In the genomic region with DNA sequence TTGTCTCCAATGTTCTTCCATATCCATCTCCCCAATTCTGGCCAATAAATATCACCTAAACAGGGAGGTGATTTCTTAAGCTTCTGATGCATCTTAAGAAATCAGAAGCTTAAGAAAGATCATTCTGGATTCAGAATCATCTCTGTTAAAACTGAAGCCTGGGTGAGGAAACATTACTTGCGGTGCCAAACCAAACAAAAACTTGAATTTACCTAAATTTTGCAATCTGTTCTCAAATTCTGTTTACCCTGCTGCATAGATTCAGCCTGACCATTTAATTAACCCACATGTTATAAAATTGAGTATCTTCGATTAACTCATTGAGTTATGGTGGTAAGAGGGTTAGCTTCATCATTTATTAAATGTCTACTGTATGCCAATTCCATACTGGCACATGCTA, we compare ENCODE assay signal across 24 cellular contexts.
"Had no signal": no experiment of that assay in that cellular context is flagged by ENCODE, and none has a peak within 500 bp of the region (broad histone marks: within the 10 kb centered on the region; RNA-seq: fewer than 3 reads in every experiment).

No MANE protein-coding gene starts in this region.

- H3K4me3 ChIP-seq: ascending aorta, gastrocnemius medialis, testis had no signal

- H3K9me3 ChIP-seq: ascending aorta, gastrocnemius medialis, testis had no signal

- H3K27me3 ChIP-seq: ascending aorta, gastrocnemius medialis, testis had no signal

- ATAC-seq: activated CD4-positive, CD25-positive, alpha-beta regulatory T cell treated with anti-CD3 and anti-CD28 coated beads, Interleukin-2, amount 50 U/mL, for 24 hours; esophagus mucosa; gastrocnemius medialis; left ventricle myocardium superior; naive thymus-derived CD4-positive, alpha-beta T cell; right cardiac atrium had no signal

- H3K27ac ChIP-seq: ascending aorta, gastrocnemius medialis, testis, WERI-Rb-1 had no signal

- H3K36me3 ChIP-seq: ascending aorta, gastrocnemius medialis, WERI-Rb-1 had no signal

- DNase-seq: activated CD4-positive, alpha-beta T cell treated with anti-CD3 and anti-CD28 coated beads for 48 hours; activated CD4-positive, alpha-beta T cell treated with anti-CD3 and anti-CD28 coated beads, Interleukin-2, amount 50 U/mL, for 48 hours; activated CD8-positive, alpha-beta memory T cell treated with anti-CD3 and anti-CD28 coated beads for 24 hours; activated effector memory CD4-positive, alpha-beta T cell treated with anti-CD3 and anti-CD28 coated beads, Interleukin-2, amount 50 U/mL, for 16 hours; activated naive CD4-positive, alpha-beta T cell treated with anti-CD3 and anti-CD28 coated beads for 36 hours; activated naive CD8-positive, alpha-beta T cell treated with anti-CD3 and anti-CD28 coated beads for 36 hours; caudate nucleus; gastrocnemius medialis; glutamatergic neuron; left ventricle myocardium superior; midbrain; naive thymus-derived CD4-positive, alpha-beta T cell; nucleus accumbens; posterior cingulate gyrus; right cardiac atrium; stimulated activated CD4-positive, alpha-beta T cell treated with anti-CD3 and anti-CD28 coated beads, Interleukin-2, amount 100 ng/mL, for 48 hours; stimulated activated naive CD4-positive, alpha-beta T cell treated with Interleukin-2 at 50 U/mL for 16 hours; SW 1271; T-helper 9 cell; testis; WERI-Rb-1 had no signal

- H3K4me1 ChIP-seq: ascending aorta, gastrocnemius medialis, testis had no signal
